ENCODE assay signal across 1 cellular context in the genomic region with DNA sequence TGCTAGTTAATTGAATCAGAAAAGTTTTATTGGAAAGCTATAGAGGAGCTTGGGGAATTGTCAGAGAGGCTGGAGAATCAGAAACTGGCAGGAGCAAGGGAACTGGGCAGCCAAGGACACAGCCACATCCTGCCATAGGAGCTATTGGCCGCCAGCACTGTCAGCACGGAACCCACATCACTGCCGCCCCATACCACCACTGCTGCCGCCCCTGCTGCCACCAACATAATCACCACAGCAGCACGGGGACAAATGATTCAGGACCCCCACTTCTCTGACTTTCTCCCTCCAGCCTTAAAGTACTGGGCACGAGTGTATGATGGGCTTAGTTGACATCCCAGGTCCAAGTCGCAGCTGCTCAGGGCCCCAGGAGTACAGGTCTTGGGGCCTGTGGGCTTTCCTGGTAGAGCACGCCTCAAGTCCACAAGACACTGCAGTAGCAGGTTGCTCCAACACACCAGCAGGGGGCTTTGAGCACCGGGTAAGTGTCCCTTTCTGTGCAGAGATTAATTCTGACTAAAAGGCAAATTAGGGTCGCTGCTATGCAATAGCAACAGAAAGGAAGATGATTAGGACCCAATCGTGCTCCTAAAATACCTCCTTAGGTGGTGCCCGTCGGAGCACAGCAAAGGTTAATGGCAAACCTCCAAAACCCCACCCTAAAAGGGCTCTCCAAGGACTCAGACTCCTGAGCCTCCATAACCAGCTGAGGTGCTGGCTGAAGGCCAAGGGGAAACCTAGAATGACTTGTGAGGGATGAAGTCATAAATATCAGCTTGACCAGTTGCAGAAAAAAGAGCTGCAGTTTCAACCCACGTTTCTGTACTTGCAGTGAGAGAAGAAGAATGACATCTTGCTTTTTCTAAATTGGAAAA.
TF ChIP-seq lines count a peak whose summit lies in the region.

No MANE protein-coding gene starts in this region.

TF ChIP-seq in K562, 482 proteins besides CTCF, POLR2A, EP300 and RAD21 (continued from another document):
- TF ChIP-seq GTF3C2 (IDR thresholded peaks at IDR 0.05; ENCODE audit: borderline replicate concordance, extremely low read depth, insufficient read length) (no peak), RCOR1 (IDR thresholded peaks at IDR 0.05; ENCODE audit: borderline replicate concordance in 1 of 2, low read depth in 2 of 2, low read length in 2 of 2) (no peak), RHOXF2B (CRISPR knock-in tag; conservative IDR thresholded peaks at IDR 0.05) (no peak), THRAP3 (IDR thresholded peaks at IDR 0.05; ENCODE audit: borderline replicate concordance) (no peak), DACH1 (IDR thresholded peaks at IDR 0.05; ENCODE audit: partially characterized antibody) (peak; percentile 22), ZNF23 (CRISPR knock-in tag; IDR thresholded peaks at IDR 0.05) (no peak), SIRT6 (IDR thresholded peaks at IDR 0.05; ENCODE audit: low read depth, low read length) (no peak), SAFB (IDR thresholded peaks at IDR 0.05; ENCODE audit: borderline replicate concordance, low read depth, low read length) (no peak), JUND (IDR thresholded peaks at IDR 0.05; ENCODE audit: borderline replicate concordance, low read depth, low read length) (no peak), JUND (tag; IDR thresholded peaks at IDR 0.05; ENCODE audit: borderline replicate concordance, low read depth, low read length) (0 out of 3 replicates have a peak, but pooled peaks have one; percentile 46), BRF1 (IDR thresholded peaks at IDR 0.05; ENCODE audit: borderline replicate concordance, extremely low read depth, insufficient read length) (no peak), CHD7 (IDR thresholded peaks at IDR 0.05; ENCODE audit: low read depth, low read length) (no peak), CHD1 (IDR thresholded peaks at IDR 0.05; ENCODE audit: low read length) (no peak), TAF7 (tag; IDR thresholded peaks at IDR 0.05) (no peak), JUN (IDR thresholded peaks at IDR 0.05; ENCODE audit: borderline replicate concordance, low read depth, low read length) (no peak), JUN (CRISPR knock-in tag; IDR thresholded peaks at IDR 0.05; ENCODE audit: borderline replicate concordance) (no peak), RBM22 (IDR thresholded peaks at IDR 0.05; ENCODE audit: low read depth, low read length, poor library complexity, severe bottlenecking) (no peak)
- TF ChIP-seq, protein P1, sequence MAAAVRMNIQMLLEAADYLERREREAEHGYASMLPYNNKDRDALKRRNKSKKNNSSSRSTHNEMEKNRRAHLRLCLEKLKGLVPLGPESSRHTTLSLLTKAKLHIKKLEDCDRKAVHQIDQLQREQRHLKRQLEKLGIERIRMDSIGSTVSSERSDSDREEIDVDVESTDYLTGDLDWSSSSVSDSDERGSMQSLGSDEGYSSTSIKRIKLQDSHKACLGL (CRISPR knock-in tag; IDR thresholded peaks at IDR 0.05; ENCODE audit: borderline replicate concordance, poor library complexity, severe bottlenecking): no peak
